ENCODE assay signal across 12 cellular contexts in genomic region chr5:36158144-36158543, GRCh38.
A peak's percentile ranks its signal among the peaks of the same experiment; 100 is the strongest.
DNase-seq lines count a peak whose midpoint lies in the region; ATAC-seq and TF ChIP-seq lines count a peak whose summit lies in the region.
"Had no signal": no experiment of that assay in that cellular context is flagged by ENCODE, and none has a peak within 500 bp of the region (broad histone marks: within the 10 kb centered on the region; RNA-seq: fewer than 3 reads in every experiment).

No MANE protein-coding gene starts in this region.

- H3K4me2 ChIP-seq in BLaER1 treated with 17β-estradiol and CSF1 and Interleukin-3, amounts not matched to agents 10 nM and 100 nM: peak overlapping the region in 6 of 11 experiments; percentile 4 to 43 (median 18); a peak in 3 of 22 replicates
- H3K4me2 ChIP-seq in Loucy (ENCODE audit: low read depth, low read length, poor library complexity, severe bottlenecking): peak overlapping the region; percentile 91

- H3K4me3 ChIP-seq in BLaER1 treated with 17β-estradiol and CSF1 and Interleukin-3, amounts not matched to agents 10 nM and 100 nM: no peak overlapping the region
- H3K4me3 ChIP-seq in Loucy (ENCODE audit: low read length, poor library complexity, severe bottlenecking) (peak overlapping the region; percentile 85), WERI-Rb-1 (ENCODE audit: low read depth, low read length) (no peak overlapping the region)

- H3K79me2 ChIP-seq in Loucy (ENCODE audit: insufficient read depth, low read length): peaks cover 100% of the 10 kb centered on the region

- no peak overlapping the region for H2AFZ ChIP-seq in Loucy (ENCODE audit: low read length)

- H3K4me1 ChIP-seq in BLaER1 treated with 17β-estradiol and CSF1 and Interleukin-3, amounts not matched to agents 10 nM and 100 nM: peaks cover 14 to 49% (median 32%) of the 10 kb centered on the region in 10 experiments
- peaks cover 76% of the 10 kb centered on the region for H3K4me1 ChIP-seq in Loucy (ENCODE audit: insufficient read depth, low read length, poor library complexity, severe bottlenecking)

- no peak for TF ChIP-seq CTCF in Loucy (conservative IDR thresholded peaks at IDR 0.05; ENCODE audit: low read length)
- TF ChIP-seq CTCF in WERI-Rb-1 (IDR thresholded peaks at IDR 0.05; ENCODE audit: low read depth, low read length): no peak

- peak; percentile 75 for DNase-seq in WERI-Rb-1
- DNase-seq in left kidney (ENCODE audit: low read depth, low spot score): peak; percentile 45
- DNase-seq in HuH-7.5 (ENCODE audit: low spot score): no peak
- DNase-seq in AML-193 (lab: John Stamatoyannopoulos, UW): no peak
- DNase-seq in globus pallidus (ENCODE audit: low spot score): no peak
- DNase-seq: naive B cell; NCI-H1092 treated with DMSO at 0.1 percent for 48 hours; stimulated activated CD4-positive, alpha-beta T cell treated with anti-CD3 and anti-CD28 coated beads, Interleukin-4, amount 100 ng/mL, for 1 hour; T-helper 9 cell had no signal

- peaks cover 61 to 100% (median 98%) of the 10 kb centered on the region in 11 experiments for H3K36me3 ChIP-seq in BLaER1 treated with 17β-estradiol and CSF1 and Interleukin-3, amounts not matched to agents 10 nM and 100 nM
- peaks cover 42% of the 10 kb centered on the region; the same call in 1 of the 2 replicates for H3K36me3 ChIP-seq in Loucy (ENCODE audit: insufficient read depth, low read length)
- H3K36me3 ChIP-seq in WERI-Rb-1: peaks cover 94% of the 10 kb centered on the region

- H3F3A ChIP-seq in Loucy (ENCODE audit: low read depth): no peaks in the 10 kb centered on the region

- H3K9me2 ChIP-seq in Loucy (replicated peaks; ENCODE audit: low read depth, low read length): no peaks in the 10 kb centered on the region

- H3K9me3 ChIP-seq in BLaER1 treated with 17β-estradiol and CSF1 and Interleukin-3, amounts not matched to agents 10 nM and 100 nM (replicated peaks in 1 of 11): no peaks in the 10 kb centered on the region; a peak in 1 of 22 replicates
- no peaks in the 10 kb centered on the region for H3K9me3 ChIP-seq in Loucy (ENCODE audit: insufficient read depth, low read depth, low read length)
- no peaks in the 10 kb centered on the region for H3K9me3 ChIP-seq in WERI-Rb-1 (ENCODE audit: severe bottlenecking)

- no peaks in the 10 kb centered on the region for H3K27me3 ChIP-seq in BLaER1 treated with 17β-estradiol and CSF1 and Interleukin-3, amounts not matched to agents 10 nM and 100 nM
- H3K27me3 ChIP-seq in Loucy (ENCODE audit: insufficient read depth, low read length, poor library complexity, severe bottlenecking): no peaks in the 10 kb centered on the region
- no peaks in the 10 kb centered on the region for H3K27me3 ChIP-seq in WERI-Rb-1 (ENCODE audit: insufficient read depth, low read depth, severe bottlenecking)

- no peak for ATAC-seq in GM21526 (IDR thresholded peaks at IDR 0.05; ENCODE audit: low FRiP score, unreplicated experiment)

- no peak overlapping the region for H3K27ac ChIP-seq in BLaER1 treated with 17β-estradiol and CSF1 and Interleukin-3, amounts not matched to agents 10 nM and 100 nM
- peak overlapping the region; percentile 65 for H3K27ac ChIP-seq in WERI-Rb-1

- H4K20me1 ChIP-seq in BLaER1 treated with 17β-estradiol and CSF1 and Interleukin-3, amounts not matched to agents 10 nM and 100 nM: peaks cover 0 to 35% (median 0%) of the 10 kb centered on the region in 11 experiments; a peak in 4 of 22 replicates
- peaks cover 53% of the 10 kb centered on the region for H4K20me1 ChIP-seq in Loucy (ENCODE audit: insufficient read depth, low read length, poor library complexity, severe bottlenecking)

- H3K9ac ChIP-seq in BLaER1 treated with 17β-estradiol and CSF1 and Interleukin-3, amounts not matched to agents 10 nM and 100 nM: no peak overlapping the region
- H3K9ac ChIP-seq in Loucy (ENCODE audit: low read depth, low read length, poor library complexity, severe bottlenecking): peak overlapping the region; percentile 49

Comparison
In these comparisons a context has a peak if more than half of its experiments do, and no peak if none do; other contexts are left out.
1. DNase-seq: peak in WERI-Rb-1 (single experiment) and left kidney (single experiment); none in HuH-7.5 (single experiment), AML-193 (0 of 2) and globus pallidus (single experiment).